31 cellular contexts compared by ENCODE assay signal in the genomic region with DNA sequence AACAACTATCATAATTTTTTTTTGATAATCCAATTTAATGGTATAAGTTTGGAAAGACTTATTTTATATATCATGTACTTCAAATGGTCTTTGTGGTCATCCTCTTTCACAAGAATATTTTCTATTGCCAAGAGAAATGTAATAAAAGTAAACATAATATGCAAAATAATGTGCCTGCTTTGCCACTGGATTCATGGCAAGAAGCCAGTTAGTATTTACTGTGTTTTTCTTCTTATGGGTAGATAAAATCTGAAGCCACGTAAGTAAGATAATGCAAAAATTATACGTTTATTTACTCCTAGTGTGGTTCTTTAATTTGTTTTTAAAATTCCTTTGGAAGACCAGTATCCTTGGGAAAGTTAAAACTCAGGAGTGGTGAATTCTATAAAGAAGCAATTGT.
"Had no signal": no experiment of that assay in that cellular context is flagged by ENCODE, and none has a peak within 500 bp of the region (broad histone marks: within the 10 kb centered on the region; RNA-seq: fewer than 3 reads in every experiment).

No MANE protein-coding gene starts in this region.

- DNase-seq: activated CD4-positive, alpha-beta memory T cell treated with anti-CD3 and anti-CD28 coated beads for 36 hours; activated CD4-positive, alpha-beta T cell treated with anti-CD3 and anti-CD28 coated beads, Interleukin-2, amount 10 ng/mL, durations not matched to agents 24 days and 14 days; activated CD8-positive, alpha-beta memory T cell treated with anti-CD3 and anti-CD28 coated beads, Interleukin-2, amount 50 U/mL, for 4 hours; activated gamma-delta T cell treated with Interleukin-2 at 50 U/mL for 16 hours; activated naive CD4-positive, alpha-beta T cell treated with anti-CD3 and anti-CD28 coated beads, Interleukin-2, amount 50 U/mL, for 16 hours; activated T-cell treated with anti-CD3 and anti-CD28 coated beads, Interleukin-2, amount 50 U/mL, for 24 hours; central memory CD4-positive, alpha-beta T cell; foreskin keratinocyte; heart left ventricle; hypothalamus; immature natural killer cell; midbrain; naive thymus-derived CD4-positive, alpha-beta T cell; nucleus accumbens; pancreas; retina; stimulated activated CD4-positive, alpha-beta T cell treated with anti-CD3 and anti-CD28 coated beads, Interleukin-4, amount 100 ng/mL, for 4 hours; stimulated activated CD8-positive, alpha-beta memory T cell treated with anti-CD3 and anti-CD28 coated beads, Interleukin-4, amount 100 ng/mL, for 48 hours; stimulated activated naive CD4-positive, alpha-beta T cell; tibial artery; upper lobe of right lung had no signal

- H3K27ac Mint-ChIP-seq: activated CD4-positive, alpha-beta memory T cell treated with anti-CD3 and anti-CD28 coated beads for 36 hours; activated CD4-positive, alpha-beta T cell treated with anti-CD3 and anti-CD28 coated beads, Interleukin-2, amount 10 ng/mL, durations not matched to agents 24 days and 14 days; activated T-cell treated with anti-CD3 and anti-CD28 coated beads, Interleukin-2, amount 50 U/mL, for 24 hours; activated T-helper 17 cell treated with anti-CD3 and anti-CD28 coated beads, Interleukin-2, amount 50 U/mL, for 72 hours; immature natural killer cell; memory B cell; naive thymus-derived CD4-positive, alpha-beta T cell had no signal

- H3K4me1 Mint-ChIP-seq: activated CD4-positive, alpha-beta T cell treated with anti-CD3 and anti-CD28 coated beads, Interleukin-2, amount 10 ng/mL, durations not matched to agents 24 days and 14 days; activated T-helper 17 cell treated with anti-CD3 and anti-CD28 coated beads, Interleukin-2, amount 50 U/mL, for 72 hours; immature natural killer cell; memory B cell; naive thymus-derived CD4-positive, alpha-beta T cell had no signal

- H3K36me3 Mint-ChIP-seq: activated CD4-positive, alpha-beta memory T cell treated with anti-CD3 and anti-CD28 coated beads for 36 hours; immature natural killer cell; memory B cell; naive thymus-derived CD4-positive, alpha-beta T cell had no signal

- H3K4me3 ChIP-seq: breast epithelium, heart left ventricle, pancreas, prostate gland, skin epidermis, suprapubic skin, tibial artery, upper lobe of right lung had no signal

- H3K4me3 Mint-ChIP-seq: activated CD4-positive, alpha-beta memory T cell treated with anti-CD3 and anti-CD28 coated beads for 36 hours; activated CD4-positive, alpha-beta T cell treated with anti-CD3 and anti-CD28 coated beads, Interleukin-2, amount 10 ng/mL, durations not matched to agents 24 days and 14 days; activated T-cell treated with anti-CD3 and anti-CD28 coated beads, Interleukin-2, amount 50 U/mL, for 24 hours; activated T-helper 17 cell treated with anti-CD3 and anti-CD28 coated beads, Interleukin-2, amount 50 U/mL, for 72 hours; immature natural killer cell; memory B cell; naive thymus-derived CD4-positive, alpha-beta T cell; neural crest cell had no signal

- H3K27me3 Mint-ChIP-seq: activated CD4-positive, alpha-beta memory T cell treated with anti-CD3 and anti-CD28 coated beads for 36 hours; activated CD4-positive, alpha-beta T cell treated with anti-CD3 and anti-CD28 coated beads, Interleukin-2, amount 10 ng/mL, durations not matched to agents 24 days and 14 days; activated T-helper 17 cell treated with anti-CD3 and anti-CD28 coated beads, Interleukin-2, amount 50 U/mL, for 72 hours had no signal

- H3K9me3 ChIP-seq: breast epithelium, heart left ventricle, pancreas, prostate gland, suprapubic skin, tibial artery, upper lobe of right lung had no signal

- H3K36me3 ChIP-seq: breast epithelium, heart left ventricle, pancreas, prostate gland, suprapubic skin, tibial artery, upper lobe of right lung had no signal

- H3K4me1 ChIP-seq: breast epithelium, foreskin keratinocyte, upper lobe of right lung had no signal

- H3K27ac ChIP-seq: breast epithelium, foreskin keratinocyte, heart left ventricle, pancreas, prostate gland, skin epidermis, suprapubic skin, tibial artery, upper lobe of right lung, VCaP had no signal

- ATAC-seq: activated T-helper 17 cell treated with anti-CD3 and anti-CD28 coated beads, Interleukin-2, amount 50 U/mL, for 72 hours; foreskin keratinocyte; heart left ventricle; naive thymus-derived CD4-positive, alpha-beta T cell; pancreas; sciatic nerve; upper lobe of right lung had no signal

- FAIRE-seq: endothelial cell of umbilical vein had no signal

- H3K27me3 ChIP-seq: breast epithelium, foreskin keratinocyte, heart left ventricle, pancreas, suprapubic skin, tibial artery, upper lobe of right lung had no signal

- H3K9me3 Mint-ChIP-seq: activated CD4-positive, alpha-beta memory T cell treated with anti-CD3 and anti-CD28 coated beads for 36 hours; activated CD4-positive, alpha-beta T cell treated with anti-CD3 and anti-CD28 coated beads, Interleukin-2, amount 10 ng/mL, durations not matched to agents 24 days and 14 days; activated T-cell treated with anti-CD3 and anti-CD28 coated beads, Interleukin-2, amount 50 U/mL, for 24 hours; activated T-helper 17 cell treated with anti-CD3 and anti-CD28 coated beads, Interleukin-2, amount 50 U/mL, for 72 hours had no signal
